ENCODE assay signal across 8 cellular contexts in the genomic region with DNA sequence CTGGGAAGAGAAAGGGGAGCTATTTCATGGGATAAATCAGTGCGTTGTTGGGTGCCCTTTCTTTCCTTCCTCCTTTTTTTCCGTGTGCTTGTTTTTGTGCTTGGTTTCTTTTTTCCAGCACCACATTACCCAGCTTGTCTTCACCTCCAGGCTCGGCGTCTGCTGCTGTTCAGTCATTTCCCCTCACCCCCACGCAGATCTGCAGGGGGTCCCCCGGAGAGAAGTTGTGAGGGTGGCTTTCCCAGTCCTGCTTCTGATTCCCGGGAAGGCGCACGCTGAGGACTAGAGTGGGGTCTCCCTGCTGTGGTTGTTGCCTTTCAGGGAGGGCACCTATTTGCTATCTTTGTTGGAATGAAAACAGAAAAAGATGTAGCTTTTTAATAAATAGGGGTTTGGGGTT. TPM values are rescaled to one million over a fixed set of nuclear protein-coding genes. Genes with fewer than 3 reads are reported as not detected.
DNase-seq lines count a peak whose midpoint lies in the region; ATAC-seq, FAIRE-seq and TF ChIP-seq lines count a peak whose summit lies in the region.

No MANE protein-coding gene starts in this region.

- peak overlapping the region in 47 of 59 donors; percentile 1 to 92 (median 84) for H3K27ac ChIP-seq in dorsolateral prefrontal cortex
- peak overlapping the region; percentile 73 for H3K27ac ChIP-seq in neural cell (ENCODE audit: low read length)

- no peak for TF ChIP-seq CTCF in BJ (IDR thresholded peaks at IDR 0.05; ENCODE audit: insufficient read depth, low read depth, low read length)
- TF ChIP-seq CTCF in LNCaP clone FGC (IDR thresholded peaks at IDR 0.05; ENCODE audit: control insufficient read depth, extremely low read depth, insufficient read depth), result no peak
- no peak for TF ChIP-seq CTCF in dorsolateral prefrontal cortex (IDR thresholded peaks at IDR 0.05 in 54 of 56, conservative IDR thresholded peaks at IDR 0.05 in 2 of 56; ENCODE audit: low read depth in 1 of 56, partially characterized antibody in 56 of 56)
- TF ChIP-seq CTCF in neural cell (IDR thresholded peaks at IDR 0.05; ENCODE audit: poor library complexity, severe bottlenecking), result no peak

- POLR2A ChIA-PET in BJ (lab: Charles Lee), result no interaction called here

- H2AFZ ChIP-seq in neural cell (ENCODE audit: low read depth, low read length), result no peak overlapping the region

- DNase-seq in BJ (ENCODE audit: low read depth), result no peak
- DNase-seq in LNCaP clone FGC (ENCODE audit: low read depth), result no peak
- DNase-seq in dorsolateral prefrontal cortex, result no peak
- DNase-seq in glomerular visceral epithelial cell (ENCODE audit: extremely low spot score), result no peak
- no peak for DNase-seq in GM19239 (ENCODE audit: insufficient read length, low spot score)

- no peaks in the 10 kb centered on the region for H4K20me1 ChIP-seq in neural cell (ENCODE audit: insufficient read depth)

- H3K9me2 ChIP-seq in neural cell (ENCODE audit: insufficient read depth, low read length), result no peaks in the 10 kb centered on the region

- no peaks in the 10 kb centered on the region for H3K9me3 ChIP-seq in neural cell (ENCODE audit: low read length)

- FAIRE-seq in GM19239 (lab: Jason Lieb, UNC), result no peak

- H3K9ac ChIP-seq in neural cell (ENCODE audit: low read length), result peak overlapping the region; percentile 79

- peak overlapping the region; percentile 65 for H3K4me3 ChIP-seq in BJ (ENCODE audit: low read depth, low read length)
- peak overlapping the region; percentile 58 for H3K4me3 ChIP-seq in LNCaP clone FGC (ENCODE audit: low read depth, low read length)
- H3K4me3 ChIP-seq in dorsolateral prefrontal cortex, result peak overlapping the region; percentile 42 to 88 (median 76)
- peak overlapping the region; percentile 94 for H3K4me3 ChIP-seq in neural cell (ENCODE audit: low read length)

- no peak for ATAC-seq in GM19324 (IDR thresholded peaks at IDR 0.05; ENCODE audit: low FRiP score, unreplicated experiment)
- ATAC-seq in HG03025 (IDR thresholded peaks at IDR 0.05; ENCODE audit: low FRiP score, unreplicated experiment), result no peak

- H3K79me2 ChIP-seq in neural cell (replicated peaks; ENCODE audit: insufficient read depth, low read length), result peaks cover 28% of the 10 kb centered on the region

- H3K27me3 ChIP-seq in BJ (ENCODE audit: control insufficient read depth, insufficient read depth, low read length) (peaks cover 13% of the 10 kb centered on the region), dorsolateral prefrontal cortex (no peaks in the 10 kb centered on the region), neural cell (ENCODE audit: insufficient read depth, low read depth, low read length) (no peaks in the 10 kb centered on the region)

- no peaks in the 10 kb centered on the region for H3F3A ChIP-seq in neural cell (ENCODE audit: insufficient read depth, low read length, poor library complexity, severe bottlenecking)

- CTCF ChIA-PET in BJ (lab: Yijun Ruan, JAX), result interaction anchor here (0.7 to 1.4 kb wide), 2 partner anchors 16 to 18 kb away, joined by 3 to 4 read pairs; no protein-coding TSS in a partner anchor

- TF ChIP-seq EP300 in neural cell (conservative IDR thresholded peaks at IDR 0.05; ENCODE audit: poor library complexity, severe bottlenecking), result no peak

- no peaks in the 10 kb centered on the region for H3K36me3 ChIP-seq in BJ (ENCODE audit: control insufficient read depth, insufficient read depth, low read length)
- H3K36me3 ChIP-seq in neural cell (ENCODE audit: insufficient read depth, low read length), result no peaks in the 10 kb centered on the region

- TF ChIP-seq RAD21 in neural cell (conservative IDR thresholded peaks at IDR 0.05), result no peak

- intact Hi-C loops in dorsolateral prefrontal cortex (cut with DNase I), result loop anchor here (2.0 to 5.0 kb wide), 2 partner anchors 36 to 46 kb away; no protein-coding TSS in a partner anchor

- peak overlapping the region; percentile 77 for H3K4me2 ChIP-seq in neural cell (ENCODE audit: low read length)

TF ChIP-seq in neural cell, 6 proteins besides CTCF, POLR2A, EP300 and RAD21:
- TF ChIP-seq EZH2 (IDR thresholded peaks at IDR 0.05; ENCODE audit: borderline replicate concordance, insufficient read depth, low read length, poor library complexity, severe bottlenecking) (no peak), POLR2AphosphoS5 (IDR thresholded peaks at IDR 0.05) (no peak), TAF1 (IDR thresholded peaks at IDR 0.05; ENCODE audit: low read depth) (no peak), SMC3 (conservative IDR thresholded peaks at IDR 0.05; ENCODE audit: poor library complexity) (no peak)

RNA-seq across cellular contexts. Expression of a gene that starts 1.6 kb away (rescaled TPM):
- polyA plus RNA-seq in BJ (2011; rRNA removed) (1.1 and 1.6 TPM in 2 replicates), neural cell (13.8 and 18.6 TPM in 2 replicates)
- 0.98 and 1.0 TPM in 2 replicates for polyA minus RNA-seq in BJ (2011; rRNA and poly(A)+ RNA removed)
- total RNA-seq in dorsolateral prefrontal cortex, result 100 to 1,000 TPM in 100 of 120 experiments, 10 to 100 TPM in 20; 43.3 to 181 (median 128) TPM
- polyA minus RNA-seq in neural cell, result 32.4 and 38.7 TPM in 2 replicates
